Comparison of ENCODE assay signal across 23 cellular contexts in genomic region chr10:126321455-126321854, GRCh38.
"Had no signal": no experiment of that assay in that cellular context is flagged by ENCODE, and none has a peak within 500 bp of the region (broad histone marks: within the 10 kb centered on the region; RNA-seq: fewer than 3 reads in every experiment).

No MANE protein-coding gene starts in this region.

- H3K4me3 Mint-ChIP-seq: activated naive CD8-positive, alpha-beta T cell; activated T-cell treated with anti-CD3 and anti-CD28 coated beads, Interleukin-2, amount 50 U/mL, for 4 hours; T-helper 17 cell had no signal

- H3K4me1 ChIP-seq: breast epithelium, foreskin keratinocyte, left lung, prostate gland, spleen, upper lobe of left lung had no signal

- H3K4me3 ChIP-seq: adrenal gland, breast epithelium, coronary artery, left lung, ovary, prostate gland, spleen, thoracic aorta, upper lobe of left lung had no signal

- ATAC-seq: activated T-cell treated with anti-CD3 and anti-CD28 coated beads, Interleukin-2, amount 50 U/mL, for 4 hours; foreskin keratinocyte; left lung; T-helper 17 cell had no signal

- H3K36me3 ChIP-seq: adrenal gland, breast epithelium, left lung, ovary, prostate gland, spleen, thoracic aorta, upper lobe of left lung had no signal

- H3K27ac ChIP-seq: adrenal gland, coronary artery, epithelial cell of prostate, foreskin keratinocyte, left lung, prostate gland, spleen, thoracic aorta, upper lobe of left lung had no signal

- H3K9me3 Mint-ChIP-seq: activated T-cell treated with anti-CD3 and anti-CD28 coated beads, Interleukin-2, amount 50 U/mL, for 4 hours; activated T-helper 2 cell treated with anti-CD3 and anti-CD28 coated beads, Interferon-gamma antibody, Interleukin-2, Interleukin-4, amounts not matched to agents 10 μg/mL and 5 μg/mL and 100 μg/mL, durations not matched to agents 14 hours and 24 hours and 36 hours had no signal

- DNase-seq: activated CD4-positive, alpha-beta T cell treated with anti-CD3 and anti-CD28 coated beads for 4 hours; activated CD4-positive, alpha-beta T cell treated with anti-CD3 and anti-CD28 coated beads, Interleukin-2, amount 50 U/mL, for 48 hours; activated CD4-positive, CD25-positive, alpha-beta regulatory T cell; activated CD8-positive, alpha-beta memory T cell treated with anti-CD3 and anti-CD28 coated beads, Interleukin-2, amount 50 U/mL, for 48 hours; activated naive CD4-positive, alpha-beta T cell; activated T-cell treated with anti-CD3 and anti-CD28 coated beads, Interleukin-2, amount 50 U/mL, for 4 hours; adrenal gland; foreskin keratinocyte; left lung; spleen; stimulated activated CD4-positive, alpha-beta T cell treated with anti-CD3 and anti-CD28 coated beads, Interleukin-4, amount 100 ng/mL, for 24 hours; stimulated activated naive CD4-positive, alpha-beta T cell treated with Interleukin-2 at 50 U/mL for 16 hours; SW 1271; T-helper 17 cell; upper lobe of left lung had no signal

- H3K27ac Mint-ChIP-seq: activated naive CD8-positive, alpha-beta T cell; activated T-helper 2 cell treated with anti-CD3 and anti-CD28 coated beads, Interferon-gamma antibody, Interleukin-2, Interleukin-4, amounts not matched to agents 10 μg/mL and 5 μg/mL and 100 μg/mL, durations not matched to agents 14 hours and 24 hours and 36 hours; T-helper 17 cell had no signal

- H3K9me3 ChIP-seq: adrenal gland, breast epithelium, left lung, ovary, prostate gland, thoracic aorta, upper lobe of left lung had no signal

- H3K27me3 Mint-ChIP-seq: activated naive CD8-positive, alpha-beta T cell; T-helper 17 cell had no signal

- H3K36me3 Mint-ChIP-seq: activated naive CD8-positive, alpha-beta T cell had no signal

- H3K4me1 Mint-ChIP-seq: T-helper 17 cell had no signal

- H3K27me3 ChIP-seq: adrenal gland, breast epithelium, foreskin keratinocyte, left lung, ovary, upper lobe of left lung had no signal
